23 cellular contexts compared by ENCODE assay signal in the genomic region with DNA sequence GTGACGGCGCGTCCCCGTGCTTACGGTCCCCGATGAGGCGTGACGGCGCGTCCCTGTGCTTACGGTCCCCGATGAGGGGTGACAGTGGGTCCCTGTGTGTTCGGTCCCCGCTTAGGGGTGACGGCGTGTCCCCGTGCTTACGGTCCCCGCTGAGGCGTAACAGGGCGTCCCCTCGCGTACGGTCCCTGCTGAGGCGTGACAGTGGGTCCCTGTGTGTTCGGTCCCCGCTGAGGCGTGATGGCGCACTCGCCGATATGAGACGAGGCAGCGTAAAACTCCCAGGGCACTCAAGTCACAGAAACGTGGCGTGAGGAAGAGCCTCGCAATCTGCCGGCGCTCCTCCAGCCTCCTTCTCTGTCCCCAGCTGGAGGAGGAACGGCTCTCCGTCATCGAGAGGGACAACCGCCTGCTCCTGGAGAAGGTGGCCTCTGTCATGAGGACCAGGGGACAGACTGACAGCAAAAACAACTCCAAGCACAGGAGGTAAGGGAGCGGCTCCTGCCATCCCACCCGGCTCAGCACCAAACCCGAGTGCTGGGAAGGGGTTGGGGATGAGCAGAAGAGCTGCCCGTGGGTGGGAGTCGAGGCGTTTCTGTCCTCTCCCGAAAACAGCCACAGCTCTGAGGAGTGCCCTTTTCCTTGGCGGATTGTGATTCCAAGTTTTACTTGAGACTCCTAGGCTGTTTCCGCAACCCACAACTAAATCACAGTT. TPM values are rescaled to one million over a fixed set of nuclear protein-coding genes. Genes with fewer than 3 reads are reported as not detected.
DNase-seq lines count a peak whose midpoint lies in the region; ATAC-seq and TF ChIP-seq lines count a peak whose summit lies in the region.
"Had no signal": no experiment of that assay in that cellular context is flagged by ENCODE, and none has a peak within 500 bp of the region (broad histone marks: within the 10 kb centered on the region; RNA-seq: fewer than 3 reads in every experiment).

No MANE protein-coding gene starts in this region.

- no peak overlapping the region for H3K27ac ChIP-seq in CD8-positive, alpha-beta T cell (ENCODE audit: low read depth, low read length)
- H3K27ac ChIP-seq: BLaER1, heart left ventricle, SJCRH30, vagina had no signal

- no peak for TF ChIP-seq EP300 in Ishikawa (IDR thresholded peaks at IDR 0.05; ENCODE audit: borderline replicate concordance)

- POLR2A ChIA-PET in CD8-positive, alpha-beta T cell (lab: Charles Lee), result no interaction called here

- intact Hi-C loops in CD8-positive, alpha-beta T cell (cut with DNase I, micrococcal nuclease), result no loop called here

- TF ChIP-seq CTCF in CD8-positive, alpha-beta T cell (IDR thresholded peaks at IDR 0.05), result no peak

- H3K27me3 Mint-ChIP-seq in CD8-positive, alpha-beta T cell (ENCODE audit: low read depth), result no peaks in the 10 kb centered on the region
- H3K27me3 Mint-ChIP-seq: activated B cell treated with CpG ODN at 0.5 μM for 24 hours; activated naive CD8-positive, alpha-beta T cell treated with anti-CD3 and anti-CD28 coated beads, Interleukin-2, amount 50 U/mL, for 24 hours; naive thymus-derived CD8-positive, alpha-beta T cell had no signal

- H3K36me3 Mint-ChIP-seq in CD8-positive, alpha-beta T cell, result no peaks in the 10 kb centered on the region
- H3K36me3 Mint-ChIP-seq: naive thymus-derived CD8-positive, alpha-beta T cell had no signal

- no peak for ATAC-seq in CD8-positive, alpha-beta T cell
- ATAC-seq: activated CD8-positive, alpha-beta T cell treated with anti-CD3 and anti-CD28 coated beads, Interleukin-2, amount 10 ng/mL, durations not matched to agents 7 days and 5 days; activated naive CD8-positive, alpha-beta T cell treated with anti-CD3 and anti-CD28 coated beads, Interleukin-2, amount 50 U/mL, for 24 hours; heart left ventricle had no signal

- H3K9me3 Mint-ChIP-seq in CD8-positive, alpha-beta T cell, result no peaks in the 10 kb centered on the region
- H3K9me3 Mint-ChIP-seq: activated B cell treated with CpG ODN at 0.5 μM for 24 hours; activated naive CD8-positive, alpha-beta T cell treated with anti-CD3 and anti-CD28 coated beads, Interleukin-2, amount 50 U/mL, for 24 hours; HFFc6 had no signal

- H3K9me3 ChIP-seq in CD8-positive, alpha-beta T cell (ENCODE audit: low read length), result no peaks in the 10 kb centered on the region
- H3K9me3 ChIP-seq in iPS-15b (ENCODE audit: control insufficient read depth, insufficient read depth, low read length), result no peaks in the 10 kb centered on the region
- H3K9me3 ChIP-seq: heart left ventricle, SJCRH30, vagina had no signal

- no peak for TF ChIP-seq RAD21 in Ishikawa (IDR thresholded peaks at IDR 0.05; ENCODE audit: low read depth)

- no peak overlapping the region for H3K4me3 ChIP-seq in CD8-positive, alpha-beta T cell (ENCODE audit: low read depth, low read length)
- H3K4me3 ChIP-seq in iPS-15b (ENCODE audit: low read depth, low read length) (peak overlapping the region; percentile 52), skeletal muscle cell (ENCODE audit: low read depth, low read length) (peak overlapping the region; percentile 36)
- H3K4me3 ChIP-seq: BLaER1, SJCRH30 had no signal

- no peaks in the 10 kb centered on the region for H3K36me3 ChIP-seq in CD8-positive, alpha-beta T cell (ENCODE audit: insufficient read depth, low read length)
- H3K36me3 ChIP-seq in iPS-15b (ENCODE audit: control insufficient read depth, insufficient read depth, low read length), result no peaks in the 10 kb centered on the region
- H3K36me3 ChIP-seq: BLaER1, heart left ventricle, SJCRH30, vagina had no signal

- CTCF ChIA-PET in CD8-positive, alpha-beta T cell (lab: Charles Lee), result no interaction called here

- no peak for DNase-seq in CD8-positive, alpha-beta T cell
- DNase-seq in skeletal muscle cell (ENCODE audit: low read depth) (no peak), NCI-H2081 treated with DMSO at 0.1 percent for 48 hours (lab: John Stamatoyannopoulos, UW) (no peak), NCI-H146 (lab: John Stamatoyannopoulos, UW) (no peak)
- DNase-seq in stimulated activated CD8-positive, alpha-beta memory T cell treated with anti-CD3 and anti-CD28 coated beads, Interleukin-4, amount 100 ng/mL, for 48 hours, result no peak
- DNase-seq: activated B cell treated with CpG ODN at 0.5 μM for 24 hours; activated CD8-positive, alpha-beta T cell treated with anti-CD3 and anti-CD28 coated beads, Interleukin-2, amount 10 ng/mL, durations not matched to agents 7 days and 5 days; activated naive CD8-positive, alpha-beta T cell treated with anti-CD3 and anti-CD28 coated beads, Interleukin-2, amount 50 U/mL, for 24 hours; effector CD4-positive, alpha-beta T cell; heart left ventricle; HFFc6; Karpas-422; NCI-H1092 treated with DMSO at 0.1 percent for 48 hours; NCI-H82; SJCRH30 had no signal

- no peak overlapping the region for H3K9ac ChIP-seq in iPS-15b (ENCODE audit: low read depth, low read length)
- H3K9ac ChIP-seq: BLaER1 had no signal

- peaks cover 34% of the 10 kb centered on the region for H3K4me1 Mint-ChIP-seq in CD8-positive, alpha-beta T cell (ENCODE audit: low read depth)
- H3K4me1 Mint-ChIP-seq: activated B cell treated with CpG ODN at 0.5 μM for 24 hours had no signal

- H3K27ac Mint-ChIP-seq in CD8-positive, alpha-beta T cell, result peak overlapping the region; percentile 45
- H3K27ac Mint-ChIP-seq: activated B cell treated with CpG ODN at 0.5 μM for 24 hours; activated CD8-positive, alpha-beta T cell treated with anti-CD3 and anti-CD28 coated beads, Interleukin-2, amount 10 ng/mL, durations not matched to agents 7 days and 5 days; activated naive CD8-positive, alpha-beta T cell treated with anti-CD3 and anti-CD28 coated beads, Interleukin-2, amount 50 U/mL, for 24 hours; HFFc6 had no signal

- H3K4me1 ChIP-seq in CD8-positive, alpha-beta T cell (ENCODE audit: insufficient read depth, low read length), result peaks cover 14% of the 10 kb centered on the region
- H3K4me1 ChIP-seq in iPS-15b (ENCODE audit: control insufficient read depth, insufficient read depth, low read length), result no peaks in the 10 kb centered on the region
- H3K4me1 ChIP-seq: heart left ventricle, SJCRH30, vagina had no signal

- no peaks in the 10 kb centered on the region for H3K27me3 ChIP-seq in CD8-positive, alpha-beta T cell (ENCODE audit: insufficient read depth, low read length)
- peaks cover 8% of the 10 kb centered on the region for H3K27me3 ChIP-seq in iPS-15b (ENCODE audit: control insufficient read depth, insufficient read depth, low read length)
- H3K27me3 ChIP-seq: BLaER1, SJCRH30, vagina had no signal

- H3K4me3 Mint-ChIP-seq in CD8-positive, alpha-beta T cell, result no peak overlapping the region
- H3K4me3 Mint-ChIP-seq: activated B cell treated with CpG ODN at 0.5 μM for 24 hours; activated CD8-positive, alpha-beta T cell treated with anti-CD3 and anti-CD28 coated beads, Interleukin-2, amount 10 ng/mL, durations not matched to agents 7 days and 5 days; activated naive CD8-positive, alpha-beta T cell treated with anti-CD3 and anti-CD28 coated beads, Interleukin-2, amount 50 U/mL, for 24 hours; HFFc6 had no signal

TF ChIP-seq in Ishikawa, 13 proteins besides CTCF, POLR2A, EP300 and RAD21:
- TF ChIP-seq NFIC (IDR thresholded peaks at IDR 0.05), result no peak
- TF ChIP-seq ZBTB7A (IDR thresholded peaks at IDR 0.05; ENCODE audit: low read depth), result no peak
- TF ChIP-seq, protein P1, sequence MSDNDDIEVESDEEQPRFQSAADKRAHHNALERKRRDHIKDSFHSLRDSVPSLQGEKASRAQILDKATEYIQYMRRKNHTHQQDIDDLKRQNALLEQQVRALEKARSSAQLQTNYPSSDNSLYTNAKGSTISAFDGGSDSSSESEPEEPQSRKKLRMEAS (IDR thresholded peaks at IDR 0.05), result peak; percentile 34; the same call in 1 of the 2 replicates
- TF ChIP-seq, protein P2, sequence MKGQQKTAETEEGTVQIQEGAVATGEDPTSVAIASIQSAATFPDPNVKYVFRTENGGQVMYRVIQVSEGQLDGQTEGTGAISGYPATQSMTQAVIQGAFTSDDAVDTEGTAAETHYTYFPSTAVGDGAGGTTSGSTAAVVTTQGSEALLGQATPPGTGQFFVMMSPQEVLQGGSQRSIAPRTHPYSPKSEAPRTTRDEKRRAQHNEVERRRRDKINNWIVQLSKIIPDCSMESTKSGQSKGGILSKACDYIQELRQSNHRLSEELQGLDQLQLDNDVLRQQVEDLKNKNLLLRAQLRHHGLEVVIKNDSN (IDR thresholded peaks at IDR 0.05), result no peak

RNA-seq across cellular contexts. Expression of a gene that starts 21.1 kb away (rescaled TPM):
- total RNA-seq in CD8-positive, alpha-beta T cell, result 1 to 10 TPM; 3.8 to 4.1 TPM
- total RNA-seq: activated B cell treated with CpG ODN at 0.5 μM for 24 hours; activated CD8-positive, alpha-beta T cell treated with anti-CD3 and anti-CD28 coated beads, Interleukin-2, amount 10 ng/mL, durations not matched to agents 7 days and 5 days; heart left ventricle; HFFc6; lung microvascular endothelial cell; pulmonary artery endothelial cell; T-helper 2 cell treated with Interferon-gamma antibody and Interleukin-4, amounts not matched to agents 100 ng/mL and 5 ng/mL, for 36 hours; vagina had no signal

RNA-seq across cellular contexts. Expression of a gene that starts 34.6 kb away (rescaled TPM):
- 10 to 100 TPM; 55.6 to 56.2 TPM for total RNA-seq in CD8-positive, alpha-beta T cell
